In the genomic region with DNA sequence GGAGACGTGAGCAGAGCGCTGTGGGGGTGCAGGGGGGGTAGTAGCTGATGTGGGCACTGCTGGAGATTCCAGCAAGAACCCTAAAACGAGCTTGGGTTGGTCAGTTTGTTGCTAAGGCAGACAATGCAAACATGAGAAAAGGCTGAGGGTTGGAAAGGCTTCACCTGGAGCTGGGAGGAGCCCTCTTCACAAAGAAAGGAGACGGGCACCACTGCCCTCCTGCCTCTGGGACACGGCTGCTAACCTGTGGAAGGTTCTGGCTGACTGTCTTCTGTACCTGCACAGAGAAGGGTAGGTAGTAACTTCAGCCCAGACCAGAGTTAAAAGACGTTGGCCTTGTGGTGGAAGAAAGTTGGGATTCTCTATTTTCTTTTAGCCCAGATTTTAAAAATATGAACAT, we compare ENCODE assay signal across 30 cellular contexts.
"Had no signal": no experiment of that assay in that cellular context is flagged by ENCODE, and none has a peak within 500 bp of the region (broad histone marks: within the 10 kb centered on the region; RNA-seq: fewer than 3 reads in every experiment).

No MANE protein-coding gene starts in this region.

- H3K4me3 ChIP-seq: adrenal gland, body of pancreas, esophagus muscularis mucosa, gastroesophageal sphincter had no signal

- H3K9me3 Mint-ChIP-seq: activated CD4-positive, alpha-beta memory T cell treated with anti-CD3 and anti-CD28 coated beads, Interleukin-2, amount 10 ng/mL, durations not matched to agents 7 days and 5 days; activated CD4-positive, alpha-beta T cell treated with anti-CD3 and anti-CD28 coated beads, Interleukin-2, amount 10 ng/mL, durations not matched to agents 7 days and 5 days; activated naive CD4-positive, alpha-beta T cell treated with anti-CD3 and anti-CD28 coated beads, Interleukin-2, amount 10 ng/mL, durations not matched to agents 7 days and 5 days; activated naive CD4-positive, alpha-beta T cell treated with anti-CD3 and anti-CD28 coated beads, Interleukin-2, amount 50 U/mL, for 72 hours; activated naive CD8-positive, alpha-beta T cell treated with anti-CD3 and anti-CD28 coated beads, Interleukin-2, amount 50 U/mL, for 24 hours; activated T-cell treated with anti-CD3 and anti-CD28 coated beads, Interleukin-2, amount 50 U/mL, for 24 hours; activated T-cell treated with anti-CD3 and anti-CD28 coated beads, Interleukin-2, amount 50 U/mL, for 72 hours; effector memory CD8-positive, alpha-beta T cell; T-cell had no signal

- DNase-seq: activated CD4-positive, alpha-beta memory T cell treated with anti-CD3 and anti-CD28 coated beads, Interleukin-2, amount 10 ng/mL, durations not matched to agents 7 days and 5 days; activated CD4-positive, alpha-beta T cell treated with anti-CD3 and anti-CD28 coated beads for 1 hour; activated CD4-positive, alpha-beta T cell treated with anti-CD3 and anti-CD28 coated beads for 4 hours; activated CD4-positive, alpha-beta T cell treated with anti-CD3 and anti-CD28 coated beads, Interleukin-2, amount 10 ng/mL, durations not matched to agents 7 days and 5 days; activated CD4-positive, alpha-beta T cell treated with anti-CD3 and anti-CD28 coated beads, Interleukin-2, amount 50 U/mL, for 4 hours; activated CD8-positive, alpha-beta memory T cell treated with anti-CD3 and anti-CD28 coated beads, Interleukin-2, amount 50 U/mL, for 48 hours; activated gamma-delta T cell; activated naive CD4-positive, alpha-beta T cell; activated naive CD4-positive, alpha-beta T cell treated with anti-CD3 and anti-CD28 coated beads, Interleukin-2, amount 10 ng/mL, durations not matched to agents 7 days and 5 days; activated naive CD8-positive, alpha-beta T cell treated with anti-CD3 and anti-CD28 coated beads, Interleukin-2, amount 50 U/mL, for 24 hours; activated T-cell treated with anti-CD3 and anti-CD28 coated beads for 4 hours; activated T-cell treated with anti-CD3 and anti-CD28 coated beads, Interleukin-2, amount 50 U/mL, for 24 hours; activated T-cell treated with anti-CD3 and anti-CD28 coated beads, Interleukin-2, amount 50 U/mL, for 72 hours; adrenal gland; amygdala; aorta; body of pancreas; caudate nucleus; cortex of kidney; dermis blood vessel endothelial cell; effector CD4-positive, alpha-beta T cell; effector memory CD8-positive, alpha-beta T cell; erythroblast; foreskin keratinocyte; SW 1271; T-cell had no signal

- H3K27ac Mint-ChIP-seq: activated CD4-positive, alpha-beta memory T cell treated with anti-CD3 and anti-CD28 coated beads, Interleukin-2, amount 10 ng/mL, durations not matched to agents 7 days and 5 days; activated naive CD4-positive, alpha-beta T cell treated with anti-CD3 and anti-CD28 coated beads, Interleukin-2, amount 10 ng/mL, durations not matched to agents 7 days and 5 days; activated naive CD4-positive, alpha-beta T cell treated with anti-CD3 and anti-CD28 coated beads, Interleukin-2, amount 50 U/mL, for 72 hours; activated naive CD8-positive, alpha-beta T cell treated with anti-CD3 and anti-CD28 coated beads, Interleukin-2, amount 50 U/mL, for 24 hours; activated T-cell treated with anti-CD3 and anti-CD28 coated beads, Interleukin-2, amount 50 U/mL, for 24 hours; activated T-cell treated with anti-CD3 and anti-CD28 coated beads, Interleukin-2, amount 50 U/mL, for 72 hours; effector memory CD8-positive, alpha-beta T cell; T-cell; T-helper 1 cell treated with Interleukin-12 subunit alpha and Interleukin-12 subunit beta and Interleukin-4 antibody, amounts not matched to agents 30 μg/mL and 1 μg/mL, for 36 hours had no signal

- H3K27ac ChIP-seq: adrenal gland, body of pancreas, esophagus muscularis mucosa, foreskin keratinocyte, gastroesophageal sphincter had no signal

- H3K4me3 Mint-ChIP-seq: activated CD4-positive, alpha-beta memory T cell treated with anti-CD3 and anti-CD28 coated beads, Interleukin-2, amount 10 ng/mL, durations not matched to agents 7 days and 5 days; activated CD4-positive, alpha-beta T cell treated with anti-CD3 and anti-CD28 coated beads, Interleukin-2, amount 10 ng/mL, durations not matched to agents 7 days and 5 days; activated naive CD4-positive, alpha-beta T cell treated with anti-CD3 and anti-CD28 coated beads, Interleukin-2, amount 10 ng/mL, durations not matched to agents 7 days and 5 days; activated naive CD8-positive, alpha-beta T cell treated with anti-CD3 and anti-CD28 coated beads, Interleukin-2, amount 50 U/mL, for 24 hours; activated T-cell treated with anti-CD3 and anti-CD28 coated beads, Interleukin-2, amount 50 U/mL, for 24 hours; activated T-cell treated with anti-CD3 and anti-CD28 coated beads, Interleukin-2, amount 50 U/mL, for 72 hours; effector memory CD8-positive, alpha-beta T cell; T-cell; T-helper 1 cell treated with Interleukin-12 subunit alpha and Interleukin-12 subunit beta and Interleukin-4 antibody, amounts not matched to agents 30 μg/mL and 1 μg/mL, for 36 hours had no signal

- H3K36me3 Mint-ChIP-seq: activated naive CD4-positive, alpha-beta T cell treated with anti-CD3 and anti-CD28 coated beads, Interleukin-2, amount 50 U/mL, for 72 hours had no signal

- H3K36me3 ChIP-seq: adrenal gland had no signal

- H3K27me3 Mint-ChIP-seq: activated CD4-positive, alpha-beta memory T cell treated with anti-CD3 and anti-CD28 coated beads, Interleukin-2, amount 10 ng/mL, durations not matched to agents 7 days and 5 days; activated CD4-positive, alpha-beta T cell treated with anti-CD3 and anti-CD28 coated beads, Interleukin-2, amount 10 ng/mL, durations not matched to agents 7 days and 5 days; activated naive CD4-positive, alpha-beta T cell treated with anti-CD3 and anti-CD28 coated beads, Interleukin-2, amount 10 ng/mL, durations not matched to agents 7 days and 5 days; activated naive CD8-positive, alpha-beta T cell treated with anti-CD3 and anti-CD28 coated beads, Interleukin-2, amount 50 U/mL, for 24 hours; activated T-cell treated with anti-CD3 and anti-CD28 coated beads, Interleukin-2, amount 50 U/mL, for 24 hours; effector memory CD8-positive, alpha-beta T cell; T-cell had no signal

- ATAC-seq: activated naive CD4-positive, alpha-beta T cell treated with anti-CD3 and anti-CD28 coated beads, Interleukin-2, amount 50 U/mL, for 72 hours; activated naive CD8-positive, alpha-beta T cell treated with anti-CD3 and anti-CD28 coated beads, Interleukin-2, amount 50 U/mL, for 24 hours; activated T-cell treated with anti-CD3 and anti-CD28 coated beads, Interleukin-2, amount 50 U/mL, for 72 hours; body of pancreas; effector memory CD8-positive, alpha-beta T cell; foreskin keratinocyte; gastroesophageal sphincter; T-cell had no signal

- H3K4me1 ChIP-seq: body of pancreas, esophagus muscularis mucosa, foreskin keratinocyte, gastroesophageal sphincter had no signal

- H3K27me3 ChIP-seq: adrenal gland, esophagus muscularis mucosa, foreskin keratinocyte, gastroesophageal sphincter had no signal

- H3K9me3 ChIP-seq: adrenal gland, body of pancreas, esophagus muscularis mucosa, gastroesophageal sphincter had no signal
